In genomic region chr22:25111579-25112517, GRCh38 we compare ENCODE assay signal across 8 cellular contexts.
DNase-seq lines count a peak whose midpoint lies in the region; ATAC-seq and TF ChIP-seq lines count a peak whose summit lies in the region.

No MANE protein-coding gene starts in this region.

- peaks cover 7% of the 10 kb centered on the region for H3K36me3 Mint-ChIP-seq in central memory CD8-positive, alpha-beta T cell (ENCODE audit: insufficient read depth)

- peak overlapping the region; percentile 79 for H3K4me3 Mint-ChIP-seq in central memory CD8-positive, alpha-beta T cell

- H3K27ac ChIP-seq in HUES64 (ENCODE audit: low read depth, low read length) = peak overlapping the region; percentile 82; the same call in 1 of the 2 replicates
- H3K27ac ChIP-seq in testis = peak overlapping the region in 1 of 2 donors; percentile 9

- H3K4me3 ChIP-seq in AG10803 (ENCODE audit: low read length) (peak overlapping the region; percentile 54), HUES64 (ENCODE audit: low read length) (peak overlapping the region; percentile 64), lower leg skin (ENCODE audit: low read depth, poor library complexity, severe bottlenecking) (peak overlapping the region; percentile 41), testis (peak overlapping the region; percentile 46 to 59)

- H3K27me3 ChIP-seq in HUES64 (ENCODE audit: insufficient read depth, low read length) = no peaks in the 10 kb centered on the region
- H3K27me3 ChIP-seq in testis = no peaks in the 10 kb centered on the region

- no peaks in the 10 kb centered on the region for H3K9me3 Mint-ChIP-seq in central memory CD8-positive, alpha-beta T cell

- no peak for ATAC-seq in central memory CD8-positive, alpha-beta T cell (replicated peaks; ENCODE audit: extremely low read depth, poor library complexity, severe bottlenecking)
- ATAC-seq in GM18868 (IDR thresholded peaks at IDR 0.05; ENCODE audit: unreplicated experiment) = no peak

- H3K9me3 ChIP-seq in HUES64 (ENCODE audit: insufficient read depth, low read depth, low read length) (no peaks in the 10 kb centered on the region), testis (no peaks in the 10 kb centered on the region)

- TF ChIP-seq CTCF in AG10803 (conservative IDR thresholded peaks at IDR 0.05; ENCODE audit: low read length) (no peak), lower leg skin (IDR thresholded peaks at IDR 0.05) (no peak), testis (IDR thresholded peaks at IDR 0.05) (no peak)

- 16% methylated on average over 31 of the region's 35 CpGs for WGBS in HUES64
- 22 to 38% methylated on average over 23 to 28 of the region's 35 CpGs for WGBS in lower leg skin, 2 donors
- WGBS in testis, 2 donors = 31 to 42% methylated on average over 23 to 28 of the region's 35 CpGs

- peak overlapping the region; percentile 85 for H3K27ac Mint-ChIP-seq in central memory CD8-positive, alpha-beta T cell (ENCODE audit: low read depth)

- H3K9ac ChIP-seq in HUES64 (ENCODE audit: low read depth, low read length) = peak overlapping the region; percentile 39

- H3K36me3 ChIP-seq in HUES64 (ENCODE audit: insufficient read depth, low read length) (no peaks in the 10 kb centered on the region), testis (ENCODE audit: low read depth, missing control alignments) (no peaks in the 10 kb centered on the region)

- peaks cover 15% of the 10 kb centered on the region for H3K4me1 Mint-ChIP-seq in central memory CD8-positive, alpha-beta T cell

- H3K27me3 Mint-ChIP-seq in central memory CD8-positive, alpha-beta T cell = no peaks in the 10 kb centered on the region

- no peak for DNase-seq in AG10803 (ENCODE audit: low read depth)
- peak in 1 of 2 donors; percentile 9 for DNase-seq in central memory CD8-positive, alpha-beta T cell (ENCODE audit: low spot score in 2 of 2)
- no peak for DNase-seq in lower leg skin (ENCODE audit: low spot score in 2 of 2)
- DNase-seq in testis = peak; percentile 45
- DNase-seq in posterior vena cava (ENCODE audit: low spot score) = no peak
- no peak for DNase-seq in stimulated activated naive CD4-positive, alpha-beta T cell treated with Interleukin-2 at 50 U/mL for 16 hours (lab: John Stamatoyannopoulos, UW)

- H3K4me1 ChIP-seq in HUES64 (ENCODE audit: insufficient read depth, low read length) (peaks cover 27% of the 10 kb centered on the region), testis (peaks cover 14% of the 10 kb centered on the region)

- TF ChIP-seq POLR2A in lower leg skin (IDR thresholded peaks at IDR 0.05) (no peak), testis (IDR thresholded peaks at IDR 0.05) (no peak)

- intact Hi-C loops in lower leg skin (cut with DNase I; ENCODE audit: low total_unique reads) (no loop called here), testis (cut with DNase I; ENCODE audit: low total_unique reads) (no loop called here), posterior vena cava (cut with DNase I) (no loop called here)
